9 cellular contexts compared by ENCODE assay signal in genomic region chr3:98563661-98564281, GRCh38. TPM values are rescaled to one million over a fixed set of nuclear protein-coding genes. Genes with fewer than 3 reads are reported as not detected.
A peak's percentile ranks its signal among the peaks of the same experiment; 100 is the strongest.
DNase-seq lines count a peak whose midpoint lies in the region; ATAC-seq and TF ChIP-seq lines count a peak whose summit lies in the region.
"Had no signal": no experiment of that assay in that cellular context is flagged by ENCODE, and none has a peak within 500 bp of the region (broad histone marks: within the 10 kb centered on the region; RNA-seq: fewer than 3 reads in every experiment).

No MANE protein-coding gene starts in this region.

- H3K4me3 Mint-ChIP-seq in immature natural killer cell = peak overlapping the region; percentile 43 to 66 (median 62)

- peak overlapping the region; percentile 41 for H3K4me2 ChIP-seq in PC-3 (ENCODE audit: low read length)

- H2AFZ ChIP-seq in PC-3 (ENCODE audit: low read length) = no peak overlapping the region

- H3F3A ChIP-seq in PC-3 (ENCODE audit: low read length, unreplicated experiment) = no peaks in the 10 kb centered on the region

- CTCF ChIA-PET in PC-3 (lab: Charles Lee) = interaction anchor here (0.5 to 0.6 kb wide), 2 partner anchors 19 to 328 kb away, joined by 3 to 5 read pairs; no protein-coding TSS in a partner anchor

- H3K27me3 ChIP-seq in PC-3 (ENCODE audit: low read length) = no peaks in the 10 kb centered on the region

- no peaks in the 10 kb centered on the region for H3K9me2 ChIP-seq in PC-3 (replicated peaks; ENCODE audit: low read length)

- peak overlapping the region; percentile 62 for H3K27ac ChIP-seq in PC-3 (ENCODE audit: low read length)

- H4K20me1 ChIP-seq in PC-3 (ENCODE audit: low read length) = no peaks in the 10 kb centered on the region

- no peak for TF ChIP-seq CTCF in PC-3 (conservative IDR thresholded peaks at IDR 0.05; ENCODE audit: low read depth, low read length)

- H3K36me3 ChIP-seq in PC-3 (ENCODE audit: low read depth, low read length) = no peaks in the 10 kb centered on the region

- no peaks in the 10 kb centered on the region for H3K79me2 ChIP-seq in PC-3 (ENCODE audit: low read length)

- intact Hi-C loops in PC-3 (cut with micrococcal nuclease) = loop anchor here (2.0 kb wide), 1 partner anchor 41 kb away; the partner anchor contains the start of gene CLDND1

- H3K9me3 ChIP-seq in PC-3 (ENCODE audit: low read length) = no peaks in the 10 kb centered on the region

- H3K27me3 Mint-ChIP-seq in immature natural killer cell (ENCODE audit: low read depth in 3 of 3) = peaks cover 2 to 16% (median 5%) of the 10 kb centered on the region in 3 donors

- no peaks in the 10 kb centered on the region for H3K9me3 Mint-ChIP-seq in immature natural killer cell

- H3K27ac Mint-ChIP-seq in immature natural killer cell = peak overlapping the region; percentile 86 to 97 (median 92)

- BruUV-seq in PC-3 (replicated peaks; lab: Mats Ljungman, UMichigan) = no TSS peak

- H3K9ac ChIP-seq in PC-3 (ENCODE audit: low read length) = peak overlapping the region; percentile 44

- POLR2A ChIA-PET in PC-3 (lab: Charles Lee; ENCODE audit: unreplicated experiment) = interaction anchor here (0.6 kb wide), 1 partner anchor 27 kb away, joined by 5 read pairs; no protein-coding TSS in a partner anchor

- peak; percentile 24 to 26 for ATAC-seq in activated CD4-positive, CD25-positive, alpha-beta regulatory T cell treated with anti-CD3 and anti-CD28 coated beads, Interleukin-2, amount 50 U/mL, for 24 hours
- peak; percentile 56 for ATAC-seq in HG02852 (IDR thresholded peaks at IDR 0.05; ENCODE audit: unreplicated experiment)
- peak; percentile 43 for ATAC-seq in PC-3

- no peak for DNase-seq in activated CD4-positive, CD25-positive, alpha-beta regulatory T cell (lab: John Stamatoyannopoulos, UW)
- DNase-seq in PC-3 (peak; percentile 81), immature natural killer cell (peak; percentile 54 to 59 (median 56)), Ammon's horn (ENCODE audit: low spot score) (no peak), HUDEP-2 (lab: John Stamatoyannopoulos, UW; ENCODE audit: unreplicated experiment in 76 of 76) (no peak)
- DNase-seq in stimulated activated CD4-positive, alpha-beta T cell treated with anti-CD3 and anti-CD28 coated beads, Interleukin-12 subunit alpha, Interleukin-12 subunit beta, amount 100 ng/mL, for 4 hours = no peak

- H3K4me3 ChIP-seq in PC-3 (ENCODE audit: low read length) = no peak overlapping the region

- H3K36me3 Mint-ChIP-seq in immature natural killer cell = no peaks in the 10 kb centered on the region

- H3K4me1 ChIP-seq in PC-3 (ENCODE audit: insufficient read depth, low read length) = peaks cover 50% of the 10 kb centered on the region

- H3K4me1 Mint-ChIP-seq in immature natural killer cell = peaks cover 68 to 82% of the 10 kb centered on the region in 2 donors

RNA-seq across cellular contexts. Expression of gene CPOX, which starts 29.6 kb away (rescaled TPM):
- total RNA-seq in PC-3 (2014; rRNA removed) = 62.0 and 86.2 TPM in 2 replicates
- 1 to 10 TPM in 2 of 3 donors, not detected in 1; 2.4 to 4.4 TPM for polyA plus RNA-seq in immature natural killer cell

RNA-seq across cellular contexts. Expression of gene GPR15, which starts 32.0 kb away (rescaled TPM):
- not detected in 2 replicates for total RNA-seq in PC-3 (2014; rRNA removed)
- 1 to 10 TPM in 1 of 3 donors, under 1 TPM in 1, not detected in 1; 0.45 to 1.2 TPM for polyA plus RNA-seq in immature natural killer cell
- polyA plus RNA-seq: AG04450 had no signal

RNA-seq across cellular contexts. Expression of gene CLDND1, which starts 41.1 kb away (rescaled TPM):
- total RNA-seq in PC-3 (2014; rRNA removed) = 76.4 and 81.1 TPM in 2 replicates
- polyA plus RNA-seq in immature natural killer cell = 100 to 1,000 TPM in 2 of 3 donors, 10 to 100 TPM in 1; 85.9 to 141 (median 115) TPM

Comparison
In these comparisons a context has a peak if more than half of its experiments do, and no peak if none do; other contexts are left out.
1. DNase-seq: peak in PC-3 (single experiment) and immature natural killer cell (3 of 3); none in activated CD4-positive, CD25-positive, alpha-beta regulatory T cell (0 of 4), Ammon's horn (single experiment), HUDEP-2 (0 of 76) and stimulated activated CD4-positive, alpha-beta T cell treated with anti-CD3 and anti-CD28 coated beads, Interleukin-12 subunit alpha, Interleukin-12 subunit beta, amount 100 ng/mL, for 4 hours (single experiment).
2. Peak in every context shown above with its lines, with median percentiles within 50 percentile points of each other: ATAC-seq.